20 cellular contexts compared by ENCODE assay signal in genomic region chr22:37311761-37312312, GRCh38. TPM values are rescaled to one million over a fixed set of nuclear protein-coding genes. Genes with fewer than 3 reads are reported as not detected.
DNase-seq lines count a peak whose midpoint lies in the region; ATAC-seq, FAIRE-seq and TF ChIP-seq lines count a peak whose summit lies in the region.
"Had no signal": no experiment of that assay in that cellular context is flagged by ENCODE, and none has a peak within 500 bp of the region (broad histone marks: within the 10 kb centered on the region; RNA-seq: fewer than 3 reads in every experiment).

No MANE protein-coding gene starts in this region.

- in situ Hi-C loops in GM12878 (cut with MboI), result no loop called here

- no peak overlapping the region for H2AFZ ChIP-seq in GM12878 (ENCODE audit: control insufficient read depth, low read depth, low read length)
- H2AFZ ChIP-seq: parathyroid adenoma had no signal

- no peaks in the 10 kb centered on the region for H3K27me3 ChIP-seq in BLaER1 treated with 17β-estradiol and CSF1 and Interleukin-3, amounts not matched to agents 10 nM and 100 nM
- no peaks in the 10 kb centered on the region for H3K27me3 ChIP-seq in CD4-positive, alpha-beta T cell (ENCODE audit: control insufficient read depth, insufficient read depth, low read length)
- no peaks in the 10 kb centered on the region for H3K27me3 ChIP-seq in GM12878 (replicated peaks in 1 of 2; ENCODE audit: control insufficient read depth in 2 of 2, insufficient read depth in 2 of 2, low read length in 1 of 2)

- POLR2A ChIA-PET in CD4-positive, alpha-beta T cell (lab: Charles Lee), result interaction anchor here (1.2 to 5.9 kb wide), 3 partner anchors 27 to 68 kb away, joined by 4 to 35 read pairs (median 5); partner anchors contain the start of genes CYTH4 and RAC2
- POLR2A ChIA-PET in GM12878 (lab: Charles Lee), result interaction anchor here (1.1 to 2.8 kb wide), 2 partner anchors 29 to 53 kb away, joined by 3 to 12 read pairs; partner anchors contain the start of gene CYTH4
- POLR2A ChIA-PET in MCF 10A (lab: Yijun Ruan, JAX), result no interaction called here

- no peak overlapping the region for H3K4me3 Mint-ChIP-seq in CD4-positive, alpha-beta T cell
- H3K4me3 Mint-ChIP-seq in natural killer cell treated with Interleukin-12 subunit alpha and Interleukin-12 subunit beta and Interleukin-15 and Interleukin-18, amount 100 ng/mL, for 72 hours, result no peak overlapping the region
- H3K4me3 Mint-ChIP-seq in MCF 10A (ENCODE audit: unreplicated experiment), result no peak overlapping the region

- peak overlapping the region; percentile 95 for H3K27ac Mint-ChIP-seq in CD4-positive, alpha-beta T cell
- peak overlapping the region; percentile 60 to 85 for H3K27ac Mint-ChIP-seq in natural killer cell treated with Interleukin-12 subunit alpha and Interleukin-12 subunit beta and Interleukin-15 and Interleukin-18, amount 100 ng/mL, for 72 hours
- no peak overlapping the region for H3K27ac Mint-ChIP-seq in MCF 10A (ENCODE audit: low read depth, unreplicated experiment)

- no peaks in the 10 kb centered on the region for H3K27me3 Mint-ChIP-seq in CD4-positive, alpha-beta T cell
- H3K27me3 Mint-ChIP-seq in natural killer cell treated with Interleukin-12 subunit alpha and Interleukin-12 subunit beta and Interleukin-15 and Interleukin-18, amount 100 ng/mL, for 72 hours, result no peaks in the 10 kb centered on the region
- no peaks in the 10 kb centered on the region for H3K27me3 Mint-ChIP-seq in MCF 10A (ENCODE audit: insufficient read depth, unreplicated experiment)

- DNase-seq in CD4-positive, alpha-beta T cell, result no peak
- DNase-seq in GM12878 (ENCODE audit: low read depth, low spot score) (no peak), T1000 (lab: John Stamatoyannopoulos, UW) (no peak), NCI-H2227 treated with DMSO at 0.1 percent for 48 hours (lab: John Stamatoyannopoulos, UW) (no peak), MCF 10A (ENCODE audit: unreplicated experiment) (no peak)
- no peak for DNase-seq in natural killer cell treated with Interleukin-12 subunit alpha and Interleukin-12 subunit beta and Interleukin-15 and Interleukin-18, amount 100 ng/mL, for 72 hours (ENCODE audit: low spot score)
- DNase-seq: activated gamma-delta T cell, activated T-cell treated with anti-CD3 and anti-CD28 coated beads for 4 hours, COR-L47, cortex of kidney, DMS79, KG1, mesendoderm, NCI-H1694 treated with DMSO at 0.1 percent for 48 hours, NCI-H2171 treated with DMSO at 0.1 percent for 48 hours, NCI-H69 had no signal

- no peaks in the 10 kb centered on the region for H3K9me3 ChIP-seq in BLaER1 treated with 17β-estradiol and CSF1 and Interleukin-3, amounts not matched to agents 10 nM and 100 nM (replicated peaks in 1 of 11)
- H3K9me3 ChIP-seq in CD4-positive, alpha-beta T cell (ENCODE audit: control insufficient read depth, low read length), result no peaks in the 10 kb centered on the region
- no peaks in the 10 kb centered on the region for H3K9me3 ChIP-seq in GM12878 (replicated peaks; ENCODE audit: control insufficient read depth, insufficient read depth, low read length)
- H3K9me3 ChIP-seq: thoracic aorta had no signal

- no peaks in the 10 kb centered on the region for H3K9me3 Mint-ChIP-seq in CD4-positive, alpha-beta T cell
- no peaks in the 10 kb centered on the region for H3K9me3 Mint-ChIP-seq in natural killer cell treated with Interleukin-12 subunit alpha and Interleukin-12 subunit beta and Interleukin-15 and Interleukin-18, amount 100 ng/mL, for 72 hours
- H3K9me3 Mint-ChIP-seq in MCF 10A (ENCODE audit: unreplicated experiment), result no peaks in the 10 kb centered on the region

- no TSS peak for BruUV-seq in GM12878 (replicated peaks; lab: Mats Ljungman, UMichigan)
- BruUV-seq in MCF 10A (replicated peaks; lab: Mats Ljungman, UMichigan), result no TSS peak

- TF ChIP-seq CTCF in CD4-positive, alpha-beta T cell (IDR thresholded peaks at IDR 0.05), result no peak
- TF ChIP-seq CTCF in GM12878 (IDR thresholded peaks at IDR 0.05 in 2 of 3, conservative IDR thresholded peaks at IDR 0.05 in 1 of 3; ENCODE audit: control insufficient read depth in 2 of 3, extremely low read depth in 1 of 3, insufficient read depth in 1 of 3, low read depth in 3 of 3, low read length in 3 of 3) (no peak), MCF 10A (IDR thresholded peaks at IDR 0.05; ENCODE audit: unreplicated experiment) (no peak)

- H3K9ac ChIP-seq in BLaER1 treated with 17β-estradiol and CSF1 and Interleukin-3, amounts not matched to agents 10 nM and 100 nM, result peak overlapping the region in 4 of 11 experiments; percentile 9 to 30 (median 22); a peak in 2 of 22 replicates
- no peak overlapping the region for H3K9ac ChIP-seq in GM12878 (ENCODE audit: control insufficient read depth, insufficient read depth, low read length)
- H3K9ac ChIP-seq: parathyroid adenoma had no signal

- peaks cover 69% of the 10 kb centered on the region for H3K36me3 Mint-ChIP-seq in CD4-positive, alpha-beta T cell (ENCODE audit: low read depth)
- peaks cover 6% of the 10 kb centered on the region for H3K36me3 Mint-ChIP-seq in natural killer cell treated with Interleukin-12 subunit alpha and Interleukin-12 subunit beta and Interleukin-15 and Interleukin-18, amount 100 ng/mL, for 72 hours
- H3K36me3 Mint-ChIP-seq in MCF 10A (ENCODE audit: insufficient read depth, unreplicated experiment), result no peaks in the 10 kb centered on the region

- H3K4me3 ChIP-seq in BLaER1 treated with 17β-estradiol and CSF1 and Interleukin-3, amounts not matched to agents 10 nM and 100 nM, result no peak overlapping the region
- no peak overlapping the region for H3K4me3 ChIP-seq in GM12878
- H3K4me3 ChIP-seq: thoracic aorta had no signal

- H3K4me1 Mint-ChIP-seq in CD4-positive, alpha-beta T cell (ENCODE audit: low read depth), result peaks cover 79% of the 10 kb centered on the region
- H3K4me1 Mint-ChIP-seq in natural killer cell treated with Interleukin-12 subunit alpha and Interleukin-12 subunit beta and Interleukin-15 and Interleukin-18, amount 100 ng/mL, for 72 hours (ENCODE audit: low read depth in 2 of 2), result peaks cover 60 to 68% of the 10 kb centered on the region in 2 donors
- H3K4me1 Mint-ChIP-seq in MCF 10A (ENCODE audit: insufficient read depth, unreplicated experiment), result peaks cover 54% of the 10 kb centered on the region

- H3K27ac ChIP-seq in BLaER1 treated with 17β-estradiol and CSF1 and Interleukin-3, amounts not matched to agents 10 nM and 100 nM, result peak overlapping the region in 2 of 11 experiments; percentile 72 to 74; a peak in 2 of 22 replicates
- no peak overlapping the region for H3K27ac ChIP-seq in CD4-positive, alpha-beta T cell (ENCODE audit: low read depth, low read length)
- H3K27ac ChIP-seq in GM12878 (ENCODE audit: control insufficient read depth, insufficient read depth), result peak overlapping the region; percentile 91
- H3K27ac ChIP-seq: parathyroid adenoma, thoracic aorta had no signal

- intact Hi-C loops in CD4-positive, alpha-beta T cell (cut with DNase I, micrococcal nuclease), result no loop called here
- intact Hi-C loops in GM12878 (cut with micrococcal nuclease; ENCODE audit: unreplicated experiment) (loop anchor here (10.0 kb wide), 1 partner anchor 253 kb away; the partner anchor contains the start of gene CDC42EP1), MCF 10A (cut with micrococcal nuclease) (loop anchor here (10.0 kb wide), 1 partner anchor 283 kb away; no protein-coding TSS in a partner anchor)

- H4K20me1 ChIP-seq in BLaER1 treated with 17β-estradiol and CSF1 and Interleukin-3, amounts not matched to agents 10 nM and 100 nM, result peaks cover 0 to 96% (median 13%) of the 10 kb centered on the region in 11 experiments; a peak in 11 of 22 replicates
- H4K20me1 ChIP-seq in GM12878 (ENCODE audit: control insufficient read depth, insufficient read depth), result no peaks in the 10 kb centered on the region

- peaks cover 87 to 100% (median 100%) of the 10 kb centered on the region in 10 experiments for H3K4me1 ChIP-seq in BLaER1 treated with 17β-estradiol and CSF1 and Interleukin-3, amounts not matched to agents 10 nM and 100 nM
- H3K4me1 ChIP-seq in GM12878 (ENCODE audit: control insufficient read depth, insufficient read depth, low read length), result peaks cover 65% of the 10 kb centered on the region
- H3K4me1 ChIP-seq: parathyroid adenoma had no signal

- no peak for FAIRE-seq in GM12878 (lab: Jason Lieb, UNC)
- FAIRE-seq: GM12891 had no signal

- no peak for TF ChIP-seq RAD21 in GM12878 (IDR thresholded peaks at IDR 0.05; ENCODE audit: insufficient read depth, low read depth, low read length)

- H3K79me2 ChIP-seq in GM12878 (ENCODE audit: control insufficient read depth, insufficient read depth, low read length), result 0 out of 2 replicates have a peak, but pooled peaks cover 1% of the 10 kb centered on the region
- H3K79me2 ChIP-seq: parathyroid adenoma had no signal

- H3K36me3 ChIP-seq in BLaER1 treated with 17β-estradiol and CSF1 and Interleukin-3, amounts not matched to agents 10 nM and 100 nM, result peaks cover 0 to 74% (median 8%) of the 10 kb centered on the region in 11 experiments; a peak in 11 of 22 replicates
- peaks cover 0 to 13% of the 10 kb centered on the region in 2 experiments; a peak in 1 of 4 replicates for H3K36me3 ChIP-seq in GM12878 (ENCODE audit: control insufficient read depth in 2 of 2, insufficient read depth in 2 of 2, low read length in 1 of 2)
- H3K36me3 ChIP-seq: thoracic aorta had no signal

- no peak for TF ChIP-seq EP300 in GM12878 (IDR thresholded peaks at IDR 0.05; ENCODE audit: borderline replicate concordance in 1 of 2, control insufficient read depth in 1 of 2, low read depth in 2 of 2, low read length in 2 of 2)

- CTCF ChIA-PET in CD4-positive, alpha-beta T cell (lab: Charles Lee), result interaction anchor here (1.5 kb wide), 1 partner anchor 51 kb away, joined by 3 read pairs; no protein-coding TSS in a partner anchor
- CTCF ChIA-PET in GM12878 (lab: Yijun Ruan, JAX), result interaction anchor here (0.6 to 10.1 kb wide), 5 partner anchors 18 to 572 kb away, joined by 3 to 181 read pairs (median 4); no protein-coding TSS in a partner anchor
- CTCF ChIA-PET in MCF 10A (lab: Yijun Ruan, JAX), result interaction anchor here (0.7 to 8.4 kb wide), 3 partner anchors 51 to 145 kb away, joined by 4 to 195 read pairs (median 4); no protein-coding TSS in a partner anchor

- ATAC-seq in CD4-positive, alpha-beta T cell (ENCODE audit: poor library complexity), result no peak
- ATAC-seq in GM12878, result no peak
- no peak for ATAC-seq in natural killer cell treated with Interleukin-12 subunit alpha and Interleukin-12 subunit beta and Interleukin-15 and Interleukin-18, amount 100 ng/mL, for 72 hours

- peak overlapping the region; percentile 85 to 98 (median 97); a peak in 21 of 22 replicates for H3K4me2 ChIP-seq in BLaER1 treated with 17β-estradiol and CSF1 and Interleukin-3, amounts not matched to agents 10 nM and 100 nM
- no peak overlapping the region for H3K4me2 ChIP-seq in GM12878 (ENCODE audit: control insufficient read depth, insufficient read depth)

- RAD21 ChIA-PET in GM12878 (lab: Charles Lee; ENCODE audit: unreplicated experiment), result interaction anchor here (1.0 to 3.2 kb wide), 3 partner anchors 30 to 52 kb away, joined by 3 to 15 read pairs (median 13); partner anchors contain the start of gene CYTH4

- TF ChIP-seq POLR2A in GM12878 (IDR thresholded peaks at IDR 0.05; ENCODE audit: low read depth, low read length), result 0 out of 2 replicates have a peak, but pooled peaks have one; percentile 20

- SMC1A ChIA-PET in GM12878 (lab: Charles Lee; ENCODE audit: uncharacterized antibody, unreplicated experiment), result interaction anchor here (1.1 to 7.5 kb wide), 5 partner anchors 29 to 69 kb away, joined by 3 to 65 read pairs (median 22); partner anchors contain the start of gene CYTH4

- 85% methylated on average over 19 of the region's 19 CpGs for WGBS in GM12878 (ENCODE audit: insufficient coverage, insufficient replicate concordance, low lambda C conversion rate, missing lambda C conversion rate)

RNA-seq across cellular contexts. Expression of gene CYTH4, which starts 29.5 kb away (rescaled TPM):
- 100 to 1,000 TPM; 134 to 138 TPM for total RNA-seq in CD4-positive, alpha-beta T cell
- 94.2 and 114 TPM in 2 replicates for total RNA-seq in GM12878 (2013; cell fraction: nucleolus; rRNA removed)
- 23.2 TPM in 2 replicates for total RNA-seq in GM12878 (2014; rRNA removed)
- 17.2 and 18.3 TPM in 2 replicates for total RNA-seq in GM12878 (2014; rRNA removed; fragmentation: Illumina TruSeq; extraction: Trizol)
- 25.8 and 26.0 TPM in 2 replicates for total RNA-seq in GM12878 (2021)
- 7.0 TPM for polyA plus RNA-seq in GM12878 (2011; ENCODE audit: low read depth)
- polyA plus RNA-seq in GM12878 (2011; rRNA removed), result 19.4 and 24.1 TPM in 2 replicates
- polyA plus RNA-seq in GM12878 (2011; cell fraction: cytosol; rRNA removed), result 22.7 and 30.1 TPM in 2 replicates
- 148 and 167 TPM in 2 replicates for polyA plus RNA-seq in GM12878 (2011; cell fraction: nucleus; rRNA removed)
- polyA plus RNA-seq in GM12878 (2012), result 15.7 and 21.2 TPM in 2 replicates
- 9.1 and 16.6 TPM in 2 replicates for polyA plus RNA-seq in GM12878 (2014; fragmentation: Illumina TruSeq; extraction: Trizol)
- polyA plus RNA-seq in GM12878 (2014; fragmentation: Nextera tagmentation; extraction: Ambion mirVana), result 1 to 10 TPM; 1.5 to 1.8 TPM
- polyA plus RNA-seq in GM12878 (2014; rRNA removed), result 23.6 and 27.3 TPM in 2 replicates
- polyA plus RNA-seq in GM12878 (2016; fragmentation: Nextera tagmentation; extraction: Ambion mirVana), result 10 to 100 TPM; 12.4 TPM
- polyA minus RNA-seq in GM12878 (2011; rRNA and poly(A)+ RNA removed), result 14.9 and 23.6 TPM in 2 replicates
- 5.5 and 6.7 TPM in 2 replicates for polyA minus RNA-seq in GM12878 (2011; cell fraction: cytosol; rRNA and poly(A)+ RNA removed)
- 23.1 and 31.4 TPM in 2 replicates for polyA minus RNA-seq in GM12878 (2011; cell fraction: nucleus; rRNA and poly(A)+ RNA removed)
- 10 to 100 TPM; 36.0 to 41.1 TPM for total RNA-seq in natural killer cell treated with Interleukin-12 subunit alpha and Interleukin-12 subunit beta and Interleukin-15 and Interleukin-18, amount 100 ng/mL, for 72 hours
- 0.22 TPM in 1 of 2 replicates, not detected in the other for total RNA-seq in MCF 10A (2022)

Comparison
In these comparisons a context has a peak if more than half of its experiments do, and no peak if none do; other contexts are left out.
1. RNA of gene CYTH4, which starts 29.5 kb away (total RNA-seq): 134 to 138 TPM in CD4-positive, alpha-beta T cell, 36.0 to 41.1 TPM in natural killer cell treated with Interleukin-12 subunit alpha and Interleukin-12 subunit beta and Interleukin-15 and Interleukin-18, amount 100 ng/mL, for 72 hours and 17.2 to 114 TPM in GM12878; 0.22 TPM in MCF 10A; every median in the first group is over 10 times any median in the second.
2. intact Hi-C loops: an anchor here in GM12878 (10.0 kb wide) and MCF 10A (10.0 kb wide); none called in CD4-positive, alpha-beta T cell.